12 cellular contexts compared by ENCODE assay signal in the genomic region with DNA sequence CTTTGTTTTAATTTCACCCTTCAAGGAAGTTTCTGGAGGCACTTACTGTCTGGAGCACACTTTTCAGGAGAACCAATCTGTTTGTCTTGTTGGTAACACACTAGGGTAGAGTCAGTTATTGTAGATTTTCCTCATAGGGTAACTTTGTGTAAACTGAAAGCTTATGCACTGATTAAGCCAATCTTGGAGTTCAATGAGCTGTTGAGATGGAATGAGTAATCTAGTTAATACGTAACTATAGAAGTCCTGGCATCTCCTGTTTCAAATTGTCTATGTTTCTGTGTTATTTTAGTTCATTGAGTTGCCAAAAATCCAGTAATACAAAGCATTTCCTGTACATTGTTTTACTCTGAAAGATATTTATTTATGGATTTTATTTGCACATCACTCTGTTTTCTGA.
A peak's percentile ranks its signal among the peaks of the same experiment; 100 is the strongest.
DNase-seq lines count a peak whose midpoint lies in the region; ATAC-seq, FAIRE-seq and TF ChIP-seq lines count a peak whose summit lies in the region.
"Had no signal": no experiment of that assay in that cellular context is flagged by ENCODE, and none has a peak within 500 bp of the region (broad histone marks: within the 10 kb centered on the region; RNA-seq: fewer than 3 reads in every experiment).

No MANE protein-coding gene starts in this region.

- peak overlapping the region; percentile 96 for H3K27ac ChIP-seq in PC-3 (ENCODE audit: low read length)
- peak overlapping the region; percentile 2 to 61 (median 56) for H3K27ac ChIP-seq in esophagus squamous epithelium

- H3K79me2 ChIP-seq in PC-3 (ENCODE audit: low read length), result no peaks in the 10 kb centered on the region

- ATAC-seq in PC-3 (peak; percentile 87), GM18505 (IDR thresholded peaks at IDR 0.05; ENCODE audit: unreplicated experiment) (no peak), GM18868 (IDR thresholded peaks at IDR 0.05; ENCODE audit: unreplicated experiment) (no peak), GM21825 (IDR thresholded peaks at IDR 0.05; ENCODE audit: unreplicated experiment) (no peak)

- peak overlapping the region; percentile 6; the same call in 1 of the 2 replicates for H3K4me3 ChIP-seq in PC-3 (ENCODE audit: low read length)
- no peak overlapping the region for H3K4me3 ChIP-seq in esophagus squamous epithelium

- no peaks in the 10 kb centered on the region for H3K9me2 ChIP-seq in PC-3 (replicated peaks; ENCODE audit: low read length)

- peaks cover 35% of the 10 kb centered on the region for H3K4me1 Mint-ChIP-seq in osteocyte (ENCODE audit: unreplicated experiment)
- H3K4me1 Mint-ChIP-seq: activated naive CD4-positive, alpha-beta T cell treated with anti-CD3 and anti-CD28 coated beads, Interleukin-2, amount 50 U/mL, for 24 hours had no signal

- H3K27me3 ChIP-seq in PC-3 (ENCODE audit: low read length) (no peaks in the 10 kb centered on the region), esophagus squamous epithelium (no peaks in the 10 kb centered on the region)

- intact Hi-C loops in PC-3 (cut with micrococcal nuclease), result loop anchor here (2.0 to 10.0 kb wide), 3 partner anchors 23 to 89 kb away; no protein-coding TSS in a partner anchor
- intact Hi-C loops in esophagus squamous epithelium (cut with DNase I), result loop anchor here (10.0 kb wide), 1 partner anchor 111 kb away; a partner anchor contains a TSS

- H3K9ac ChIP-seq in PC-3 (ENCODE audit: low read length), result peak overlapping the region; percentile 63

- no TSS peak for BruUV-seq in PC-3 (replicated peaks; lab: Mats Ljungman, UMichigan)

- no peak for TF ChIP-seq CTCF in PC-3 (conservative IDR thresholded peaks at IDR 0.05; ENCODE audit: low read depth, low read length)
- TF ChIP-seq CTCF in esophagus squamous epithelium (IDR thresholded peaks at IDR 0.05), result no peak
- TF ChIP-seq CTCF in osteocyte (IDR thresholded peaks at IDR 0.05), result no peak

- no peaks in the 10 kb centered on the region for H4K20me1 ChIP-seq in PC-3 (ENCODE audit: low read length)

- FAIRE-seq in GM12892 (lab: Jason Lieb, UNC), result no peak

- peak overlapping the region; percentile 66 for H3K4me2 ChIP-seq in PC-3 (ENCODE audit: low read length)

- no peaks in the 10 kb centered on the region for H3K27me3 Mint-ChIP-seq in osteocyte (ENCODE audit: unreplicated experiment)
- H3K27me3 Mint-ChIP-seq: activated naive CD4-positive, alpha-beta T cell treated with anti-CD3 and anti-CD28 coated beads, Interleukin-2, amount 50 U/mL, for 24 hours had no signal

- TF ChIP-seq POLR2A in esophagus squamous epithelium (IDR thresholded peaks at IDR 0.05) (no peak), GM12892 (IDR thresholded peaks at IDR 0.05; ENCODE audit: low read depth, low read length) (no peak), GM18505 (IDR thresholded peaks at IDR 0.05; ENCODE audit: borderline replicate concordance, extremely low read depth, insufficient read depth, insufficient read length) (no peak)

- H3K36me3 Mint-ChIP-seq in osteocyte (ENCODE audit: unreplicated experiment), result peaks cover 2% of the 10 kb centered on the region

- peak; percentile 82 for DNase-seq in EL
- peak; percentile 87 for DNase-seq in PC-3
- no peak for DNase-seq in esophagus squamous epithelium (lab: John Stamatoyannopoulos, UW)
- no peak for DNase-seq in osteocyte (ENCODE audit: extremely low spot score, unreplicated experiment)
- no peak for DNase-seq in GM12892 (ENCODE audit: insufficient read length)
- DNase-seq: GF-D8, NCI-H345, T-helper 9 cell had no signal

- peak overlapping the region; percentile 9 for H3K4me3 Mint-ChIP-seq in osteocyte (ENCODE audit: unreplicated experiment)
- H3K4me3 Mint-ChIP-seq: activated naive CD4-positive, alpha-beta T cell treated with anti-CD3 and anti-CD28 coated beads, Interleukin-2, amount 50 U/mL, for 24 hours had no signal

- H3K4me1 ChIP-seq in PC-3 (ENCODE audit: insufficient read depth, low read length), result peaks cover 41% of the 10 kb centered on the region
- peaks cover 0 to 58% (median 31%) of the 10 kb centered on the region in 3 donors for H3K4me1 ChIP-seq in esophagus squamous epithelium

- peak overlapping the region; percentile 68 for H3K27ac Mint-ChIP-seq in osteocyte (ENCODE audit: unreplicated experiment)
- H3K27ac Mint-ChIP-seq: activated naive CD4-positive, alpha-beta T cell treated with anti-CD3 and anti-CD28 coated beads, Interleukin-2, amount 50 U/mL, for 24 hours had no signal

- CTCF ChIA-PET in PC-3 (lab: Charles Lee), result interaction anchor here (0.6 kb wide), 1 partner anchor 19 kb away, joined by 4 read pairs; no protein-coding TSS in a partner anchor

- peaks cover 11% of the 10 kb centered on the region for H3F3A ChIP-seq in PC-3 (ENCODE audit: low read length, unreplicated experiment)

- H3K9me3 ChIP-seq in PC-3 (ENCODE audit: low read length), result no peaks in the 10 kb centered on the region
- no peaks in the 10 kb centered on the region for H3K9me3 ChIP-seq in esophagus squamous epithelium

- WGBS in esophagus squamous epithelium, 2 donors, result 12 to 48% methylated on average over 1 of the region's 1 CpG

- no peak overlapping the region for H2AFZ ChIP-seq in PC-3 (ENCODE audit: low read length)

- no peaks in the 10 kb centered on the region for H3K9me3 Mint-ChIP-seq in osteocyte (ENCODE audit: unreplicated experiment)
- H3K9me3 Mint-ChIP-seq: activated naive CD4-positive, alpha-beta T cell treated with anti-CD3 and anti-CD28 coated beads, Interleukin-2, amount 50 U/mL, for 24 hours had no signal

- peaks cover 5% of the 10 kb centered on the region; the same call in 1 of the 2 replicates for H3K36me3 ChIP-seq in PC-3 (ENCODE audit: low read depth, low read length)
- H3K36me3 ChIP-seq in esophagus squamous epithelium, result no peaks in the 10 kb centered on the region

- POLR2A ChIA-PET in PC-3 (lab: Charles Lee; ENCODE audit: unreplicated experiment), result interaction anchor here (0.6 to 0.8 kb wide), 3 partner anchors 9 to 80 kb away, joined by 3 to 5 read pairs (median 5); no protein-coding TSS in a partner anchor

Comparison
In these comparisons a context has a peak if more than half of its experiments do, and no peak if none do; other contexts are left out.
1. DNase-seq: peak in EL (single experiment) and PC-3 (single experiment); none in esophagus squamous epithelium (single experiment), osteocyte (single experiment) and GM12892 (single experiment).